ENCODE assay signal across 13 cellular contexts in the genomic region with DNA sequence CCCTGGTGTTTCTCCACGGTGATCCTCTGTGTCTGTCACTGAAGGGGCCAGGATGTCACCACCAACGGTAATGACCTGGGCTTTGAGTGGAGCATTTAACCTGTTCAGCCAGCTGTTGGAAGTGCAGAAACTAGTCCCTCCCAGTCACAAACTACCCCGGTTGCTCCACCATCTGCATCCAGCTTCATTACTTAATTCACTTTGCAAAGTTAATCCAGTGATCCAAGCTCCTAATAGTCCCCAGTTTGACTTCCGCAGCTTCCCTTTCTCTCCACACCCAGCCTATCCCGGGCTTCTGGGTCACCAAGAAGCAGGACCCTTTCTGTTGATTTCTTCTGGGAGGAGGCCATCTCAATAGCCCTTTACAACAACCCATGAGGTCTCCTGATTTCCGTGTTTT.
DNase-seq lines count a peak whose midpoint lies in the region; ATAC-seq and TF ChIP-seq lines count a peak whose summit lies in the region.
"Had no signal": no experiment of that assay in that cellular context is flagged by ENCODE, and none has a peak within 500 bp of the region (broad histone marks: within the 10 kb centered on the region; RNA-seq: fewer than 3 reads in every experiment).

No MANE protein-coding gene starts in this region.

- H3K9me3 ChIP-seq in mucosa of descending colon: no peaks in the 10 kb centered on the region

- peak overlapping the region; percentile 65 for H2AFZ ChIP-seq in KMS-11 (ENCODE audit: low read depth)

- POLR2A ChIA-PET in activated naive CD8-positive, alpha-beta T cell treated with anti-CD3 and anti-CD28 coated beads, Interleukin-2, amount 10 ng/mL, durations not matched to agents 7 days and 5 days (lab: Charles Lee): interaction anchor here (1.2 kb wide), 1 partner anchor 16 kb away, joined by 3 read pairs; no protein-coding TSS in a partner anchor

- H3K36me3 ChIP-seq in KMS-11 (ENCODE audit: insufficient read depth) (no peaks in the 10 kb centered on the region), mucosa of descending colon (ENCODE audit: low read depth) (no peaks in the 10 kb centered on the region)

- intact Hi-C loops in mucosa of descending colon (cut with DNase I, micrococcal nuclease): no loop called here

- H3K36me3 Mint-ChIP-seq in activated naive CD8-positive, alpha-beta T cell treated with anti-CD3 and anti-CD28 coated beads for 36 hours: peaks cover 5% of the 10 kb centered on the region
- no peaks in the 10 kb centered on the region for H3K36me3 Mint-ChIP-seq in activated naive CD8-positive, alpha-beta T cell treated with anti-CD3 and anti-CD28 coated beads, Interleukin-2, amount 50 U/mL, for 24 hours (ENCODE audit: low read depth)
- H3K36me3 Mint-ChIP-seq in activated naive CD8-positive, alpha-beta T cell treated with anti-CD3 and anti-CD28 coated beads, Interleukin-2, amount 10 ng/mL, durations not matched to agents 7 days and 5 days: peaks cover 5% of the 10 kb centered on the region

- peak overlapping the region; percentile 77 for H3K4me2 ChIP-seq in KMS-11

- H3K4me1 ChIP-seq in KMS-11 (ENCODE audit: low read depth, poor library complexity, severe bottlenecking) (peaks cover 23% of the 10 kb centered on the region), mucosa of descending colon (ENCODE audit: low read depth) (peaks cover 8% of the 10 kb centered on the region)

- H3K4me1 Mint-ChIP-seq in activated naive CD8-positive, alpha-beta T cell treated with anti-CD3 and anti-CD28 coated beads for 36 hours: peaks cover 20% of the 10 kb centered on the region
- H3K4me1 Mint-ChIP-seq in activated naive CD8-positive, alpha-beta T cell treated with anti-CD3 and anti-CD28 coated beads, Interleukin-2, amount 50 U/mL, for 24 hours: peaks cover 19% of the 10 kb centered on the region
- H3K4me1 Mint-ChIP-seq in activated naive CD8-positive, alpha-beta T cell treated with anti-CD3 and anti-CD28 coated beads, Interleukin-2, amount 10 ng/mL, durations not matched to agents 7 days and 5 days: peaks cover 20% of the 10 kb centered on the region
- peaks cover 31% of the 10 kb centered on the region for H3K4me1 Mint-ChIP-seq in stimulated activated naive CD8-positive, alpha-beta T cell treated with anti-CD3 and anti-CD28 coated beads, Interleukin-15, amount 100 ng/mL, for 72 hours

- ATAC-seq in activated naive CD8-positive, alpha-beta T cell treated with anti-CD3 and anti-CD28 coated beads, Interleukin-2, amount 50 U/mL, for 24 hours: no peak
- no peak for ATAC-seq in activated naive CD8-positive, alpha-beta T cell treated with anti-CD3 and anti-CD28 coated beads, Interleukin-2, amount 10 ng/mL, durations not matched to agents 7 days and 5 days (ENCODE audit: low read depth)
- no peak for ATAC-seq in stimulated activated naive CD8-positive, alpha-beta T cell treated with anti-CD3 and anti-CD28 coated beads, Interleukin-15, amount 100 ng/mL, for 72 hours
- ATAC-seq in mucosa of descending colon (no peak), GM19324 (IDR thresholded peaks at IDR 0.05; ENCODE audit: low FRiP score, unreplicated experiment) (no peak)

- peak overlapping the region; percentile 87 for H3K27ac Mint-ChIP-seq in activated naive CD8-positive, alpha-beta T cell treated with anti-CD3 and anti-CD28 coated beads for 36 hours
- H3K27ac Mint-ChIP-seq in activated naive CD8-positive, alpha-beta T cell treated with anti-CD3 and anti-CD28 coated beads, Interleukin-2, amount 50 U/mL, for 24 hours: no peak overlapping the region
- H3K27ac Mint-ChIP-seq in activated naive CD8-positive, alpha-beta T cell treated with anti-CD3 and anti-CD28 coated beads, Interleukin-2, amount 10 ng/mL, durations not matched to agents 7 days and 5 days: peak overlapping the region; percentile 92
- H3K27ac Mint-ChIP-seq in stimulated activated naive CD8-positive, alpha-beta T cell treated with anti-CD3 and anti-CD28 coated beads, Interleukin-15, amount 100 ng/mL, for 72 hours: peak overlapping the region in 1 of 2 donors; percentile 13

- H3K27ac ChIP-seq in KMS-11: no peak overlapping the region; the same call in 1 of the 2 replicates

- no peaks in the 10 kb centered on the region for H4K20me1 ChIP-seq in KMS-11 (ENCODE audit: insufficient read depth)

- no peak for DNase-seq in activated naive CD8-positive, alpha-beta T cell treated with anti-CD3 and anti-CD28 coated beads for 36 hours
- no peak for DNase-seq in activated naive CD8-positive, alpha-beta T cell treated with anti-CD3 and anti-CD28 coated beads, Interleukin-2, amount 50 U/mL, for 24 hours
- DNase-seq in activated naive CD8-positive, alpha-beta T cell treated with anti-CD3 and anti-CD28 coated beads, Interleukin-2, amount 10 ng/mL, durations not matched to agents 7 days and 5 days: no peak
- no peak for DNase-seq in stimulated activated naive CD8-positive, alpha-beta T cell treated with anti-CD3 and anti-CD28 coated beads, Interleukin-15, amount 100 ng/mL, for 72 hours
- DNase-seq in mucosa of descending colon: no peak
- DNase-seq in NCI-H1694 (lab: John Stamatoyannopoulos, UW): no peak
- DNase-seq: activated CD4-positive, alpha-beta T cell treated with anti-CD3 and anti-CD28 coated beads for 48 hours; central memory CD4-positive, alpha-beta T cell; foreskin melanocyte; occipital lobe had no signal

- no peak overlapping the region for H3K4me3 Mint-ChIP-seq in activated naive CD8-positive, alpha-beta T cell treated with anti-CD3 and anti-CD28 coated beads for 36 hours
- no peak overlapping the region for H3K4me3 Mint-ChIP-seq in activated naive CD8-positive, alpha-beta T cell treated with anti-CD3 and anti-CD28 coated beads, Interleukin-2, amount 50 U/mL, for 24 hours
- peak overlapping the region; percentile 81 for H3K4me3 Mint-ChIP-seq in activated naive CD8-positive, alpha-beta T cell treated with anti-CD3 and anti-CD28 coated beads, Interleukin-2, amount 10 ng/mL, durations not matched to agents 7 days and 5 days
- peak overlapping the region; percentile 1 to 78 for H3K4me3 Mint-ChIP-seq in stimulated activated naive CD8-positive, alpha-beta T cell treated with anti-CD3 and anti-CD28 coated beads, Interleukin-15, amount 100 ng/mL, for 72 hours

- H3K4me3 ChIP-seq in KMS-11 (IDR thresholded peaks at IDR 0.05; ENCODE audit: insufficient read depth, low read depth, low read length) (peak overlapping the region; percentile 88), mucosa of descending colon (no peak overlapping the region)

- peak overlapping the region; percentile 30; the same call in 1 of the 2 replicates for H3K9ac ChIP-seq in KMS-11

- H3K27me3 Mint-ChIP-seq in activated naive CD8-positive, alpha-beta T cell treated with anti-CD3 and anti-CD28 coated beads for 36 hours: no peaks in the 10 kb centered on the region
- H3K27me3 Mint-ChIP-seq in activated naive CD8-positive, alpha-beta T cell treated with anti-CD3 and anti-CD28 coated beads, Interleukin-2, amount 50 U/mL, for 24 hours: no peaks in the 10 kb centered on the region
- H3K27me3 Mint-ChIP-seq in activated naive CD8-positive, alpha-beta T cell treated with anti-CD3 and anti-CD28 coated beads, Interleukin-2, amount 10 ng/mL, durations not matched to agents 7 days and 5 days: no peaks in the 10 kb centered on the region
- H3K27me3 Mint-ChIP-seq in stimulated activated naive CD8-positive, alpha-beta T cell treated with anti-CD3 and anti-CD28 coated beads, Interleukin-15, amount 100 ng/mL, for 72 hours: no peaks in the 10 kb centered on the region
- H3K27me3 Mint-ChIP-seq: activated naive CD8-positive, alpha-beta T cell had no signal

- TF ChIP-seq CTCF in KMS-11 (conservative IDR thresholded peaks at IDR 0.05; ENCODE audit: low read depth, low read length): no peak
- no peak for TF ChIP-seq CTCF in mucosa of descending colon (IDR thresholded peaks at IDR 0.05)

- H3K27me3 ChIP-seq in KMS-11 (ENCODE audit: insufficient read depth, low read depth): no peaks in the 10 kb centered on the region

- H3K79me2 ChIP-seq in KMS-11 (ENCODE audit: insufficient read depth, low read depth): no peaks in the 10 kb centered on the region

- H3K9me3 Mint-ChIP-seq in activated naive CD8-positive, alpha-beta T cell treated with anti-CD3 and anti-CD28 coated beads for 36 hours: no peaks in the 10 kb centered on the region
- H3K9me3 Mint-ChIP-seq in activated naive CD8-positive, alpha-beta T cell treated with anti-CD3 and anti-CD28 coated beads, Interleukin-2, amount 50 U/mL, for 24 hours: no peaks in the 10 kb centered on the region
- no peaks in the 10 kb centered on the region for H3K9me3 Mint-ChIP-seq in activated naive CD8-positive, alpha-beta T cell treated with anti-CD3 and anti-CD28 coated beads, Interleukin-2, amount 10 ng/mL, durations not matched to agents 7 days and 5 days
- H3K9me3 Mint-ChIP-seq in stimulated activated naive CD8-positive, alpha-beta T cell treated with anti-CD3 and anti-CD28 coated beads, Interleukin-15, amount 100 ng/mL, for 72 hours: no peaks in the 10 kb centered on the region

Comparison
In these comparisons a context has a peak if more than half of its experiments do, and no peak if none do; other contexts are left out.
1. H3K4me3 Mint-ChIP-seq: peak in activated naive CD8-positive, alpha-beta T cell treated with anti-CD3 and anti-CD28 coated beads, Interleukin-2, amount 10 ng/mL, durations not matched to agents 7 days and 5 days (single experiment) and stimulated activated naive CD8-positive, alpha-beta T cell treated with anti-CD3 and anti-CD28 coated beads, Interleukin-15, amount 100 ng/mL, for 72 hours (2 of 2); none in activated naive CD8-positive, alpha-beta T cell treated with anti-CD3 and anti-CD28 coated beads for 36 hours (single experiment) and activated naive CD8-positive, alpha-beta T cell treated with anti-CD3 and anti-CD28 coated beads, Interleukin-2, amount 50 U/mL, for 24 hours (single experiment).